Comparison of ENCODE assay signal across 1 cellular context in genomic region chr15:100171411-100171810, GRCh38.
TF ChIP-seq lines count a peak whose summit lies in the region.

No MANE protein-coding gene starts in this region.

TF ChIP-seq in WTC11, 78 proteins besides CTCF, POLR2A, EP300 and RAD21 (continued from another document):
- TF ChIP-seq ARID4B (CRISPR knock-in tag; IDR thresholded peaks at IDR 0.05; ENCODE audit: borderline replicate concordance) (no peak), NR1H2 (CRISPR knock-in tag; IDR thresholded peaks at IDR 0.05) (no peak), RORB (CRISPR knock-in tag; IDR thresholded peaks at IDR 0.05) (no peak), HMGXB4 (CRISPR knock-in tag; IDR thresholded peaks at IDR 0.05) (no peak), JAZF1 (CRISPR knock-in tag; IDR thresholded peaks at IDR 0.05) (no peak), SMAD3 (CRISPR knock-in tag; IDR thresholded peaks at IDR 0.05; ENCODE audit: borderline replicate concordance) (no peak), GABPB1 (CRISPR knock-in tag; IDR thresholded peaks at IDR 0.05) (no peak)
TF ChIP-seq in WTC11: peak in this region for 0.
